26 cellular contexts compared by ENCODE assay signal in the genomic region with DNA sequence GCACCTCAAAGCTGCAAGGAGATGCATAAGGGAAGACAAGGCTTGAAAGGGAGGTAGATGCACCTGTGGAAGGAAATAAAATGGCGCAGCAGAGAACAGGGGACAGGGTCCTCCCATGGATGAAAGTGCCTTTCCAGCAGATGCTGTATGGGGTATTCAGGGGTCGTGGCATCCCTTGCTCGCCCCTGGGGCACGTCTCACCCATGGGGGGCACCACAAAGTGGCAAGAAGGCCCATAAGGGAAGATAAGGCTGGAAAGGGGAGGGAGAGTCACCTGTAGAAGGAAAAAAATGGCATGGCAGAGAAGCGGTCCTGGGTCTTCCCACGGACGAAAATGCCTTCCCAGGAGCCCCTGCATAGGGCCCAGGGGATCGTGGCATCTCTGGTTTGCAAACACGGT.
"Had no signal": no experiment of that assay in that cellular context is flagged by ENCODE, and none has a peak within 500 bp of the region (broad histone marks: within the 10 kb centered on the region; RNA-seq: fewer than 3 reads in every experiment).

No MANE protein-coding gene starts in this region.

- H3K4me1 ChIP-seq: esophagus muscularis mucosa, foreskin keratinocyte, heart left ventricle, parathyroid adenoma, right atrium auricular region, tibial nerve had no signal

- ATAC-seq: activated T-cell treated with anti-CD3 and anti-CD28 coated beads, Interleukin-2, amount 50 U/mL, for 72 hours; foreskin keratinocyte; heart left ventricle; naive thymus-derived CD8-positive, alpha-beta T cell; T-helper 17 cell had no signal

- H3K27me3 ChIP-seq: brain microvascular endothelial cell, esophagus muscularis mucosa, foreskin keratinocyte, heart left ventricle, right atrium auricular region, tibial nerve had no signal

- H3K9me3 Mint-ChIP-seq: neural crest cell had no signal

- H3K4me1 Mint-ChIP-seq: activated CD4-positive, alpha-beta T cell treated with anti-CD3 and anti-CD28 coated beads, Interleukin-2, amount 10 ng/mL, durations not matched to agents 24 days and 14 days; activated naive CD4-positive, alpha-beta T cell treated with anti-CD3 and anti-CD28 coated beads, Interleukin-2, amount 10 ng/mL, durations not matched to agents 7 days and 5 days; activated naive CD8-positive, alpha-beta T cell treated with anti-CD3 and anti-CD28 coated beads, Interleukin-2, amount 10 ng/mL, durations not matched to agents 7 days and 5 days; naive thymus-derived CD8-positive, alpha-beta T cell; neural crest cell; T-helper 17 cell had no signal

- DNase-seq: activated CD4-positive, alpha-beta memory T cell treated with anti-CD3 and anti-CD28 coated beads for 36 hours; activated CD4-positive, alpha-beta T cell treated with anti-CD3 and anti-CD28 coated beads, Interleukin-2, amount 10 ng/mL, durations not matched to agents 24 days and 14 days; activated CD4-positive, CD25-positive, alpha-beta regulatory T cell treated with anti-CD3 and anti-CD28 coated beads, Interleukin-2, amount 50 U/mL, for 72 hours; activated gamma-delta T cell; activated naive CD4-positive, alpha-beta T cell treated with anti-CD3 and anti-CD28 coated beads, Interleukin-2, amount 10 ng/mL, durations not matched to agents 7 days and 5 days; activated naive CD8-positive, alpha-beta T cell treated with anti-CD3 and anti-CD28 coated beads, Interleukin-2, amount 10 ng/mL, durations not matched to agents 7 days and 5 days; activated T-cell treated with anti-CD3 and anti-CD28 coated beads, Interleukin-2, amount 50 U/mL, for 72 hours; brain microvascular endothelial cell; caudate nucleus; foreskin keratinocyte; naive thymus-derived CD8-positive, alpha-beta T cell; nucleus accumbens; stimulated activated CD4-positive, alpha-beta T cell treated with anti-CD3 and anti-CD28 coated beads, Interleukin-15, amount 100 ng/mL, for 24 hours; stimulated activated CD4-positive, alpha-beta T cell treated with anti-CD3 and anti-CD28 coated beads, Interleukin-2, amount 100 ng/mL, for 24 hours; stimulated activated naive CD4-positive, alpha-beta T cell; T-helper 17 cell; T1000; WERI-Rb-1 had no signal

- H3K79me2 ChIP-seq: parathyroid adenoma had no signal

- H3K36me3 ChIP-seq: brain microvascular endothelial cell, esophagus muscularis mucosa, heart left ventricle, right atrium auricular region, tibial nerve, WERI-Rb-1 had no signal

- H3K4me3 Mint-ChIP-seq: activated CD4-positive, alpha-beta memory T cell treated with anti-CD3 and anti-CD28 coated beads for 36 hours; activated CD4-positive, alpha-beta T cell treated with anti-CD3 and anti-CD28 coated beads, Interleukin-2, amount 10 ng/mL, durations not matched to agents 24 days and 14 days; activated naive CD4-positive, alpha-beta T cell treated with anti-CD3 and anti-CD28 coated beads, Interleukin-2, amount 10 ng/mL, durations not matched to agents 7 days and 5 days; activated naive CD8-positive, alpha-beta T cell treated with anti-CD3 and anti-CD28 coated beads, Interleukin-2, amount 10 ng/mL, durations not matched to agents 7 days and 5 days; activated T-cell treated with anti-CD3 and anti-CD28 coated beads, Interleukin-2, amount 50 U/mL, for 72 hours; naive thymus-derived CD8-positive, alpha-beta T cell; neural crest cell; T-helper 17 cell had no signal

- H3K27me3 Mint-ChIP-seq: activated CD4-positive, alpha-beta memory T cell treated with anti-CD3 and anti-CD28 coated beads for 36 hours; activated CD4-positive, alpha-beta T cell treated with anti-CD3 and anti-CD28 coated beads, Interleukin-2, amount 10 ng/mL, durations not matched to agents 24 days and 14 days; activated naive CD4-positive, alpha-beta T cell treated with anti-CD3 and anti-CD28 coated beads, Interleukin-2, amount 10 ng/mL, durations not matched to agents 7 days and 5 days; activated naive CD8-positive, alpha-beta T cell treated with anti-CD3 and anti-CD28 coated beads, Interleukin-2, amount 10 ng/mL, durations not matched to agents 7 days and 5 days; T-helper 17 cell had no signal

- H3K4me3 ChIP-seq: esophagus muscularis mucosa, heart left ventricle, right atrium auricular region, SK-N-MC, smooth muscle cell, tibial nerve had no signal

- H2AFZ ChIP-seq: parathyroid adenoma had no signal

- H3K9ac ChIP-seq: parathyroid adenoma had no signal

- H3K27ac Mint-ChIP-seq: activated CD4-positive, alpha-beta memory T cell treated with anti-CD3 and anti-CD28 coated beads for 36 hours; activated CD4-positive, alpha-beta T cell treated with anti-CD3 and anti-CD28 coated beads, Interleukin-2, amount 10 ng/mL, durations not matched to agents 24 days and 14 days; activated naive CD4-positive, alpha-beta T cell treated with anti-CD3 and anti-CD28 coated beads, Interleukin-2, amount 10 ng/mL, durations not matched to agents 7 days and 5 days; activated naive CD8-positive, alpha-beta T cell treated with anti-CD3 and anti-CD28 coated beads, Interleukin-2, amount 10 ng/mL, durations not matched to agents 7 days and 5 days; activated T-cell treated with anti-CD3 and anti-CD28 coated beads, Interleukin-2, amount 50 U/mL, for 72 hours; naive thymus-derived CD8-positive, alpha-beta T cell; T-helper 17 cell had no signal

- H3K36me3 Mint-ChIP-seq: activated CD4-positive, alpha-beta memory T cell treated with anti-CD3 and anti-CD28 coated beads for 36 hours; activated naive CD8-positive, alpha-beta T cell treated with anti-CD3 and anti-CD28 coated beads, Interleukin-2, amount 10 ng/mL, durations not matched to agents 7 days and 5 days had no signal

- H3K27ac ChIP-seq: brain microvascular endothelial cell, esophagus muscularis mucosa, foreskin keratinocyte, heart left ventricle, parathyroid adenoma, right atrium auricular region, SK-N-MC, tibial nerve, WERI-Rb-1 had no signal

- H3K4me2 ChIP-seq: smooth muscle cell had no signal
